10 cellular contexts compared by ENCODE assay signal in the genomic region with DNA sequence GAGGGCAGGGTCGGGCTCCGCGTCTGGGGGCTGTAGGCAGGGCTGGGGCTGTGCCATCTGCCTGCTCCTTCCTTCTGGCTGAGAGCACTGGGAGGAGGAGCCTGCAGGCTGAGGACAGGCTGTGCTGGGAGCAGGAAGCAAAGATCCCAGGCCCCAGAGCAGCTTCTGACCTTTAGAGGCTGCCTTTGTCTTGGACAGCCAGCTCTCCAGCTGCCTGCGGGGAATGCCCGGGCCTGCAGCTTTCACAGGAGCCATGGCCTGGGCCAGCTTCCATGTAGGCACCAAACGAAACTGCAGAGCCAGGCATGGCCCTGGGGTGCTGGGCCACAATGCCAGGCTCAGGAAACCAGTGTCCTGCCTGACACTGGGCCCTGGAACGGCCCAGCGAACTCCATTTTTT.
DNase-seq lines count a peak whose midpoint lies in the region; ATAC-seq and TF ChIP-seq lines count a peak whose summit lies in the region.
"Had no signal": no experiment of that assay in that cellular context is flagged by ENCODE, and none has a peak within 500 bp of the region (broad histone marks: within the 10 kb centered on the region; RNA-seq: fewer than 3 reads in every experiment).

No MANE protein-coding gene starts in this region.

- DNase-seq in GM03348 (ENCODE audit: low spot score) = peak; percentile 64
- peak; percentile 31 to 73 for DNase-seq in T47D (ENCODE audit: low read depth in 1 of 2, low spot score in 1 of 2)
- peak; percentile 67 for DNase-seq in iPS-NIHi11 (ENCODE audit: low spot score)
- peak; percentile 93 for DNase-seq in sigmoid colon
- no peak for DNase-seq in Calu3
- no peak for DNase-seq in NCI-H128 (lab: John Stamatoyannopoulos, UW; ENCODE audit: unreplicated experiment)
- DNase-seq in NCI-H1417 treated with DMSO at 0.1 percent for 48 hours (lab: John Stamatoyannopoulos, UW) = no peak
- DNase-seq: activated naive CD4-positive, alpha-beta T cell treated with Interleukin-2 at 50 U/mL for 16 hours had no signal

- H3K27me3 Mint-ChIP-seq in Calu3 (ENCODE audit: unreplicated experiment) = no peaks in the 10 kb centered on the region

- TF ChIP-seq CTCF in sigmoid colon (IDR thresholded peaks at IDR 0.05) (no peak), Calu3 (IDR thresholded peaks at IDR 0.05; ENCODE audit: unreplicated experiment) (no peak)

- H3K9me3 Mint-ChIP-seq in Calu3 (ENCODE audit: low read depth, unreplicated experiment) = peaks cover 5% of the 10 kb centered on the region

- peak overlapping the region; percentile 78 to 86 (median 84) for H3K27ac ChIP-seq in sigmoid colon
- H3K27ac ChIP-seq: KMS-11 had no signal

- no peak for ATAC-seq in HG03432 (IDR thresholded peaks at IDR 0.05; ENCODE audit: unreplicated experiment)

- no peaks in the 10 kb centered on the region for H3K27me3 ChIP-seq in sigmoid colon

- intact Hi-C loops in sigmoid colon (cut with DNase I) = no loop called here
- intact Hi-C loops in Calu3 (cut with micrococcal nuclease; ENCODE audit: unreplicated experiment) = no loop called here

- 15 to 36% methylated on average over 8 of the region's 8 CpGs for WGBS in sigmoid colon, 2 donors

- in situ Hi-C loops in T47D (cut with HindIII; ENCODE audit: low pct_unique_long_range_greater_than_20kb, low sequenced_read_pairs) = no loop called here

- peaks cover 0 to 3% (median 0%) of the 10 kb centered on the region in 4 donors for H3K9me3 ChIP-seq in sigmoid colon

- no peaks in the 10 kb centered on the region for H3K36me3 Mint-ChIP-seq in Calu3 (ENCODE audit: insufficient read depth, unreplicated experiment)

- TF ChIP-seq EP300 in sigmoid colon (IDR thresholded peaks at IDR 0.05) = peak in 1 of 4 donors; percentile 54

- H3K4me1 Mint-ChIP-seq in Calu3 (ENCODE audit: low read depth, unreplicated experiment) = no peaks in the 10 kb centered on the region

- no peak for TF ChIP-seq POLR2A in sigmoid colon (IDR thresholded peaks at IDR 0.05)

- H3K4me1 ChIP-seq in sigmoid colon = peaks cover 0 to 31% (median 26%) of the 10 kb centered on the region in 4 donors

- CTCF ChIA-PET in Calu3 (lab: Charles Lee) = interaction anchor here (0.5 kb wide), 1 partner anchor 677 kb away, joined by 4 read pairs; no protein-coding TSS in a partner anchor

- no peak overlapping the region for H3K4me3 Mint-ChIP-seq in Calu3 (ENCODE audit: low read depth, unreplicated experiment)

- BruUV-seq in Calu3 (replicated peaks; lab: Mats Ljungman, UMichigan) = no TSS peak

- no peaks in the 10 kb centered on the region for H3K36me3 ChIP-seq in sigmoid colon

- no peak overlapping the region for H3K27ac Mint-ChIP-seq in Calu3 (ENCODE audit: unreplicated experiment)

- H3K4me3 ChIP-seq in sigmoid colon = no peak overlapping the region

Comparison
In these comparisons a context has a peak if more than half of its experiments do, and no peak if none do; other contexts are left out.
1. DNase-seq: peak in GM03348 (single experiment), T47D (2 of 2), iPS-NIHi11 (single experiment) and sigmoid colon (single experiment); none in Calu3 (single experiment), NCI-H128 (single experiment) and NCI-H1417 treated with DMSO at 0.1 percent for 48 hours (single experiment).